ENCODE assay signal across 8 cellular contexts in the genomic region with DNA sequence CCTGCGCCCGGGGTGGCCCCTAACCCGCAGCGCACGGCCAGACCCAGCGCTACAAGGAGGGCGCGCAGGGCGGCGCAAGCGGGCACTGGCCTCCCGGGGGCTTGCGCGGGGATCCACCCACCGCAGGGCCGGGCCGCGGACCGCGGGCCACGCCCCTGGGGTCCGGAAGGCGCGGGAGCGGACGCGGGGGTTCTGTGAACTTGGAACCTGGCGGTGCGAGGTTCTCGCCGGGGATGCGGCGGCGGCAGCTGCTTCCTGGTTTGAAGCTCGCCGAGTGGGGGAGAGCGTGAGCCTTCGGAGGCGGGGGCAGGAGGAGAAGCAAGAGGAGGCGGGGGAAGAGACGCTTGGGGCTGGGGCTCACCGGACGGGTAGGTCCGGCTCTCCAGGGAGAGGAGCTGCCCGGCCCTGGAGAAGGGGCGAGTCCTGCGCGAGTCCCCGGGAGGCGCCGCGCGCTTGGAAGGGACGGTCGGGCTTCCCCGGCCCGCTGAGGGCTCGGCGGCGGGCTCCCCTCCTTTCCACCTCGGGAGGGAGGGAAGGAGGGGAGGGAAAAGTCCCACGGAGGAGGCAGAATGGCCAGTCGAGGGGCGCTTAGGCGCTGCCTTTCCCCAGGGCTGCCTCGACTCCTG. TPM values are rescaled to one million over a fixed set of nuclear protein-coding genes. Genes with fewer than 3 reads are reported as not detected.
DNase-seq lines count a peak whose midpoint lies in the region; ATAC-seq and TF ChIP-seq lines count a peak whose summit lies in the region.

A gene (plus strand): TSS at position 195 of the 626 bp plus-strand sequence. CDS start 523 bp downstream, outside the sequence.

- H3K27ac ChIP-seq in PC-9 (peak within 1 kb of the TSS; percentile 52), neuronal stem cell (replicated peaks; ENCODE audit: low read length) (no peak within 1 kb of the TSS)

- ATAC-seq in HG03460 (IDR thresholded peaks at IDR 0.05; ENCODE audit: unreplicated experiment): peak; percentile 60

- peaks cover 9% of the 10 kb centered on the region for H3K9me3 ChIP-seq in PC-9 (ENCODE audit: insufficient read depth, low read depth)
- no peaks in the 10 kb centered on the region for H3K9me3 ChIP-seq in neuronal stem cell (replicated peaks in 1 of 2; ENCODE audit: control insufficient read depth in 2 of 2, insufficient read depth in 1 of 2, low read depth in 1 of 2, low read length in 2 of 2)

- H3K79me1 ChIP-seq in neuronal stem cell (ENCODE audit: low read depth, low read length): no peaks in the 10 kb centered on the region

- peak within 1 kb of the TSS; percentile 70 for H3K23ac ChIP-seq in neuronal stem cell (ENCODE audit: low read depth, low read length, poor library complexity)

- H4K8ac ChIP-seq in neuronal stem cell (ENCODE audit: low read depth, low read length): no peak within 1 kb of the TSS

- H3K27me3 ChIP-seq in PC-9 (ENCODE audit: insufficient read depth, low read depth) (no peaks in the 10 kb centered on the region), neuronal stem cell (ENCODE audit: control insufficient read depth in 3 of 3, insufficient read depth in 3 of 3, low read depth in 1 of 3, low read length in 3 of 3) (peaks cover 7 to 56% (median 29%) of the 10 kb centered on the region in 3 experiments)

- H4K91ac ChIP-seq in neuronal stem cell (ENCODE audit: low read depth, low read length, poor library complexity): no peak within 1 kb of the TSS

- peak within 1 kb of the TSS; percentile 59 for H3K4me3 ChIP-seq in PC-9
- H3K4me3 ChIP-seq in foreskin fibroblast (ENCODE audit: low read depth in 1 of 2, low read length in 2 of 2): peak within 1 kb of the TSS; percentile 35 to 52
- peak within 1 kb of the TSS in 1 of 2 donors; percentile 88 for H3K4me3 ChIP-seq in neuronal stem cell (ENCODE audit: low read length in 2 of 2)

- intact Hi-C loops in PC-9 (cut with micrococcal nuclease; ENCODE audit: unreplicated experiment): loop anchor here (1.0 to 2.0 kb wide), 5 partner anchors 35 to 135 kb away; no protein-coding TSS in a partner anchor

- H3K9me2 ChIP-seq in PC-9 (ENCODE audit: insufficient read depth): no peaks in the 10 kb centered on the region

- peaks cover 14% of the 10 kb centered on the region; the same call in 1 of the 2 replicates for H3K36me3 ChIP-seq in PC-9 (ENCODE audit: low read depth)
- H3K36me3 ChIP-seq in neuronal stem cell (replicated peaks in 1 of 2; ENCODE audit: control insufficient read depth in 2 of 2, insufficient read depth in 2 of 2, low read length in 2 of 2): no peaks in the 10 kb centered on the region

- H3K79me2 ChIP-seq in PC-9 (ENCODE audit: low read depth): peaks cover 48% of the 10 kb centered on the region

- WGBS in neuronal stem cell (ENCODE audit: extremely low coverage in 2 of 2, insufficient read length in 2 of 2, insufficient replicate concordance in 1 of 2), 2 donors: no CpG with 5 or more reads among the region's 66 CpGs

- no peak within 1 kb of the TSS for H2AK5ac ChIP-seq in neuronal stem cell (ENCODE audit: low read depth, low read length)

- H3K18ac ChIP-seq in neuronal stem cell (ENCODE audit: low read length): peak within 1 kb of the TSS; percentile 93

- H3K4me1 ChIP-seq in PC-9 (replicated peaks; ENCODE audit: insufficient read depth) (peaks cover 30% of the 10 kb centered on the region), neuronal stem cell (ENCODE audit: control insufficient read depth in 2 of 2, insufficient read depth in 1 of 2, low read depth in 1 of 2, low read length in 2 of 2) (peaks cover 0 to 3% of the 10 kb centered on the region in 2 donors)

- peak within 1 kb of the TSS; percentile 99 for H3K4me2 ChIP-seq in PC-9
- peak within 1 kb of the TSS; percentile 82 for H3K4me2 ChIP-seq in neuronal stem cell (ENCODE audit: insufficient read depth, low read length, poor library complexity, severe bottlenecking)

- peak; percentile 46; the same call in 1 of the 2 replicates for TF ChIP-seq CTCF in PC-9 (conservative IDR thresholded peaks at IDR 0.05)
- no peak for TF ChIP-seq CTCF in foreskin fibroblast (IDR thresholded peaks at IDR 0.05; ENCODE audit: low read depth, low read length)

- H2BK120ac ChIP-seq in neuronal stem cell (ENCODE audit: low read depth, low read length): no peak within 1 kb of the TSS

- DNase-seq in DMS 273 (lab: John Stamatoyannopoulos, UW; ENCODE audit: unreplicated experiment) (peak; percentile 83), DMS 273 treated with DMSO at 0.1 percent for 48 hours (lab: John Stamatoyannopoulos, UW) (no peak), PC-9 (peak; percentile 91 to 93), foreskin fibroblast (peak; percentile 14 to 66), neuronal stem cell (ENCODE audit: low spot score) (peak; percentile 23), stromal cell of bone marrow (ENCODE audit: low read depth) (peak; percentile 8)
- peak; percentile 81 for DNase-seq in activated T-helper 9 cell treated with anti-CD3 and anti-CD28 coated beads, Interleukin-2, amount 50 U/mL, for 16 hours (ENCODE audit: low read depth)

- no peaks in the 10 kb centered on the region for H4K20me1 ChIP-seq in PC-9 (ENCODE audit: insufficient read depth)

- 0 out of 2 replicates have a peak, but pooled peaks cover 9% of the 10 kb centered on the region for H3F3A ChIP-seq in PC-9 (ENCODE audit: insufficient read depth, low read depth)

- peak within 1 kb of the TSS; percentile 66 for H2BK12ac ChIP-seq in neuronal stem cell (ENCODE audit: low read length)

- H3K14ac ChIP-seq in neuronal stem cell (ENCODE audit: low read length): peak within 1 kb of the TSS; percentile 85

- H3K9ac ChIP-seq in neuronal stem cell (ENCODE audit: low read depth, low read length, poor library complexity): peak within 1 kb of the TSS; percentile 66

- H2AFZ ChIP-seq in PC-9 (peak within 1 kb of the TSS; percentile 75), neuronal stem cell (ENCODE audit: low read length) (peak within 1 kb of the TSS; percentile 84)

- no TSS peak for BruUV-seq in PC-9 (replicated peaks; lab: Mats Ljungman, UMichigan)

- H3K4ac ChIP-seq in neuronal stem cell (ENCODE audit: low read length): no peak within 1 kb of the TSS

- H2BK5ac ChIP-seq in neuronal stem cell (ENCODE audit: low read length): no peak within 1 kb of the TSS

- POLR2A ChIA-PET in PC-9 (lab: Charles Lee; ENCODE audit: unreplicated experiment): interaction anchor here (0.6 to 1.0 kb wide), 6 partner anchors 13 to 482 kb away, joined by 3 to 12 read pairs (median 4); no protein-coding TSS in a partner anchor

- H2BK15ac ChIP-seq in neuronal stem cell (ENCODE audit: low read length): peak within 1 kb of the TSS; percentile 91

- CTCF ChIA-PET in PC-9 (lab: Charles Lee): interaction anchor here (0.5 to 1.1 kb wide), 4 partner anchors 30 to 47 kb away, joined by 3 to 6 read pairs (median 4); a partner anchor contains a TSS

RNA-seq across cellular contexts. Expression of the gene that starts here (rescaled TPM):
- total RNA-seq in PC-9 (2021): 32.4 and 49.8 TPM in 2 replicates
- polyA plus RNA-seq in neuronal stem cell (2013, experiment 1 of 2): 0.99 TPM
- polyA plus RNA-seq in neuronal stem cell (2013, experiment 2 of 2): 1.2 TPM
